ENCODE assay signal across 29 cellular contexts in the genomic region with DNA sequence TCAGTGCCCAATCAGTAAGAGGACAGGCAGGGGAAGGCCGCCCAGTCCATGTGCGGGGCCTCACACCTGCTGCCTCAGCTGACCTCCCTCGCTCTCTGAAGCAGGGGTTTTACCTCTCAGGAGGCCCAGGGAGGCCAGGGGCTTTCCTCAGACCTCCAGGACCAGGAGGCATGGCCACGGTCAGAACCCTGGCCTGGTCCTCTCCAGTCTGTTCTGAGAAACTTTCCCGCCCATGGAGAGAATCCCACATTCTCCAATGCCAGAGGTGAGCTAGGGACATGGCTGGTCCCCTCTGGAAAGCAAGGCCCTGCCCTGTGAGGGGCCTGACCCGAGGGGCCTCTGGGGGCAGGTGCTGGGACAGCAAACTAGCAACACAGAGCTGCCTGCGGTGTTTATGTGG.
"Had no signal": no experiment of that assay in that cellular context is flagged by ENCODE, and none has a peak within 500 bp of the region (broad histone marks: within the 10 kb centered on the region; RNA-seq: fewer than 3 reads in every experiment).

No MANE protein-coding gene starts in this region.

- H3K4me1 Mint-ChIP-seq: activated B cell treated with CpG ODN at 0.5 μM for 24 hours; activated CD4-positive, alpha-beta T cell treated with anti-CD3 and anti-CD28 coated beads for 36 hours; activated CD8-positive, alpha-beta memory T cell treated with anti-CD3 and anti-CD28 coated beads, Interleukin-2, amount 10 ng/mL, durations not matched to agents 7 days and 5 days; immature natural killer cell; stimulated activated memory B cell treated with anti-CD40 and anti-IgM and Interleukin-4, amounts not matched to agents 10 μg/mL and 1 μg/mL and 100 μg/mL, for 72 hours; stimulated activated naive CD8-positive, alpha-beta T cell treated with anti-CD3 and anti-CD28 coated beads, Interleukin-15, amount 100 ng/mL, for 72 hours had no signal

- H2AFZ ChIP-seq: neural progenitor cell had no signal

- H3K9ac ChIP-seq: neural progenitor cell had no signal

- H3K4me3 ChIP-seq: body of pancreas, cardiac muscle cell, dorsolateral prefrontal cortex, neural progenitor cell, right lobe of liver, uterus had no signal

- FAIRE-seq: kidney had no signal

- H3K36me3 ChIP-seq: cardiac muscle cell, neural progenitor cell, right lobe of liver, uterus had no signal

- H3K9me3 Mint-ChIP-seq: activated B cell treated with CpG ODN at 0.5 μM for 24 hours; activated naive CD4-positive, alpha-beta T cell treated with anti-CD3 and anti-CD28 coated beads, Interleukin-2, amount 50 U/mL, for 72 hours; immature natural killer cell; naive thymus-derived CD8-positive, alpha-beta T cell; neural progenitor cell; stimulated activated memory B cell treated with anti-CD40 and anti-IgM and Interleukin-4, amounts not matched to agents 10 μg/mL and 1 μg/mL and 100 μg/mL, for 72 hours; stimulated activated naive CD8-positive, alpha-beta T cell treated with anti-CD3 and anti-CD28 coated beads, Interleukin-15, amount 100 ng/mL, for 72 hours; type B pancreatic cell had no signal

- H3K36me3 Mint-ChIP-seq: activated CD8-positive, alpha-beta memory T cell treated with anti-CD3 and anti-CD28 coated beads, Interleukin-2, amount 10 ng/mL, durations not matched to agents 7 days and 5 days; activated naive CD4-positive, alpha-beta T cell treated with anti-CD3 and anti-CD28 coated beads, Interleukin-2, amount 50 U/mL, for 72 hours; immature natural killer cell; naive thymus-derived CD8-positive, alpha-beta T cell; neural progenitor cell; stimulated activated memory B cell treated with anti-CD40 and anti-IgM and Interleukin-4, amounts not matched to agents 10 μg/mL and 1 μg/mL and 100 μg/mL, for 72 hours; type B pancreatic cell had no signal

- H3K4me3 Mint-ChIP-seq: activated B cell treated with CpG ODN at 0.5 μM for 24 hours; activated CD4-positive, alpha-beta T cell treated with anti-CD3 and anti-CD28 coated beads for 36 hours; activated CD8-positive, alpha-beta memory T cell treated with anti-CD3 and anti-CD28 coated beads, Interleukin-2, amount 10 ng/mL, durations not matched to agents 7 days and 5 days; activated CD8-positive, alpha-beta T cell treated with anti-CD3 and anti-CD28 coated beads, Interleukin-2, amount 10 ng/mL, durations not matched to agents 7 days and 5 days; immature natural killer cell; naive thymus-derived CD8-positive, alpha-beta T cell; stimulated activated memory B cell treated with anti-CD40 and anti-IgM and Interleukin-4, amounts not matched to agents 10 μg/mL and 1 μg/mL and 100 μg/mL, for 72 hours; stimulated activated naive CD8-positive, alpha-beta T cell treated with anti-CD3 and anti-CD28 coated beads, Interleukin-15, amount 100 ng/mL, for 72 hours; T-helper 17 cell had no signal

- H3K27ac Mint-ChIP-seq: activated B cell treated with CpG ODN at 0.5 μM for 24 hours; activated CD4-positive, alpha-beta T cell treated with anti-CD3 and anti-CD28 coated beads for 36 hours; activated CD8-positive, alpha-beta memory T cell treated with anti-CD3 and anti-CD28 coated beads, Interleukin-2, amount 10 ng/mL, durations not matched to agents 7 days and 5 days; activated CD8-positive, alpha-beta T cell treated with anti-CD3 and anti-CD28 coated beads, Interleukin-2, amount 10 ng/mL, durations not matched to agents 7 days and 5 days; immature natural killer cell; naive thymus-derived CD8-positive, alpha-beta T cell; stimulated activated memory B cell treated with anti-CD40 and anti-IgM and Interleukin-4, amounts not matched to agents 10 μg/mL and 1 μg/mL and 100 μg/mL, for 72 hours; T-helper 17 cell had no signal

- H3K27ac ChIP-seq: body of pancreas, cardiac muscle cell, neural progenitor cell, right lobe of liver had no signal

- H3K4me2 ChIP-seq: neural progenitor cell had no signal

- H3K27me3 ChIP-seq: body of pancreas, dorsolateral prefrontal cortex, neural progenitor cell, right lobe of liver, uterus had no signal

- ATAC-seq: activated CD4-positive, alpha-beta T cell treated with anti-CD3 and anti-CD28 coated beads for 36 hours; activated CD8-positive, alpha-beta memory T cell treated with anti-CD3 and anti-CD28 coated beads, Interleukin-2, amount 10 ng/mL, durations not matched to agents 7 days and 5 days; activated CD8-positive, alpha-beta T cell treated with anti-CD3 and anti-CD28 coated beads, Interleukin-2, amount 10 ng/mL, durations not matched to agents 7 days and 5 days; activated naive CD4-positive, alpha-beta T cell treated with anti-CD3 and anti-CD28 coated beads, Interleukin-2, amount 50 U/mL, for 72 hours; left colon; naive thymus-derived CD8-positive, alpha-beta T cell; stimulated activated memory B cell treated with anti-CD40 and anti-IgM and Interleukin-4, amounts not matched to agents 10 μg/mL and 1 μg/mL and 100 μg/mL, for 72 hours; stimulated activated naive CD8-positive, alpha-beta T cell treated with anti-CD3 and anti-CD28 coated beads, Interleukin-15, amount 100 ng/mL, for 72 hours; T-helper 17 cell had no signal

- H3K4me1 ChIP-seq: right lobe of liver, uterus had no signal

- H3K9me3 ChIP-seq: body of pancreas, right lobe of liver, uterus had no signal

- H3K27me3 Mint-ChIP-seq: activated B cell treated with CpG ODN at 0.5 μM for 24 hours; activated CD4-positive, alpha-beta T cell treated with anti-CD3 and anti-CD28 coated beads for 36 hours; activated CD8-positive, alpha-beta memory T cell treated with anti-CD3 and anti-CD28 coated beads, Interleukin-2, amount 10 ng/mL, durations not matched to agents 7 days and 5 days; stimulated activated naive CD8-positive, alpha-beta T cell treated with anti-CD3 and anti-CD28 coated beads, Interleukin-15, amount 100 ng/mL, for 72 hours had no signal

- DNase-seq: activated B cell treated with CpG ODN at 0.5 μM for 24 hours; activated CD4-positive, alpha-beta T cell treated with anti-CD3 and anti-CD28 coated beads for 36 hours; activated CD8-positive, alpha-beta memory T cell treated with anti-CD3 and anti-CD28 coated beads, Interleukin-2, amount 10 ng/mL, durations not matched to agents 7 days and 5 days; activated CD8-positive, alpha-beta T cell treated with anti-CD3 and anti-CD28 coated beads, Interleukin-2, amount 10 ng/mL, durations not matched to agents 7 days and 5 days; activated naive CD4-positive, alpha-beta T cell; activated T-cell treated with anti-CD3 and anti-CD28 coated beads, Interleukin-2, amount 50 U/mL, for 48 hours; cerebellar nuclear complex; dorsolateral prefrontal cortex; effector memory CD4-positive, alpha-beta T cell; erythroblast; head of caudate nucleus; immature natural killer cell; mammary epithelial cell; midbrain; naive thymus-derived CD8-positive, alpha-beta T cell; right lobe of liver; stimulated activated CD4-positive, alpha-beta T cell treated with anti-CD3 and anti-CD28 coated beads, Interleukin-4, amount 100 ng/mL, for 24 hours; stimulated activated naive CD8-positive, alpha-beta T cell treated with anti-CD3 and anti-CD28 coated beads, Interleukin-15, amount 100 ng/mL, for 72 hours; T-helper 17 cell; T1000 had no signal
